In the genomic region with DNA sequence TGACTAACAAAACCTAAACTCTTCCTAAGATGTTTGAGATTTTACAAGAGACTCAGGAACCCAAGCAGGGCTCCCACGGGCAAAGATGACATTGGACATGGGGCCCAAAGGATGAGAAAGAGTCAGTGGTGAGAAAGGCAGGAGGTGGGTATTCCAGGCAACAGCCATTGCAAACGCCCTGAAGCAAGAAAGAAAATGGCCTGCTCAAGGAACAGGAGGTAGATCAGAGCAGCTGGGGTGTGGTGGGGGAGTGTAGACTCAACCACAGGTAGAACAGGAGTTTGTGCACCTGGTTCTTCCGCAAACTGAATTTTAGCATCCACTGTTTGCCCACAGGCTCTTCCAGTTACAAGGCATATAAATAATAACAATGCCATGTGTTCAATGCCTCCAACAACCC, we compare ENCODE assay signal across 19 cellular contexts. TPM values are rescaled to one million over a fixed set of nuclear protein-coding genes. Genes with fewer than 3 reads are reported as not detected.
DNase-seq lines count a peak whose midpoint lies in the region; ATAC-seq and TF ChIP-seq lines count a peak whose summit lies in the region.
"Had no signal": no experiment of that assay in that cellular context is flagged by ENCODE, and none has a peak within 500 bp of the region (broad histone marks: within the 10 kb centered on the region; RNA-seq: fewer than 3 reads in every experiment).

No MANE protein-coding gene starts in this region.

- H3K9ac ChIP-seq in H9 (ENCODE audit: extremely low read depth, insufficient read length, low read length) = no peak overlapping the region
- H3K9ac ChIP-seq: BLaER1 treated with 17β-estradiol and CSF1 and Interleukin-3, amounts not matched to agents 10 nM and 100 nM had no signal

- H3K18ac ChIP-seq in H9 (ENCODE audit: insufficient read length, low read depth, low read length) = no peak overlapping the region

- H2BK20ac ChIP-seq in H9 (ENCODE audit: low read depth, low read length, poor library complexity, severe bottlenecking) = no peak overlapping the region

- no peaks in the 10 kb centered on the region for H3K9me3 Mint-ChIP-seq in H9
- no peaks in the 10 kb centered on the region for H3K9me3 Mint-ChIP-seq in activated T-helper 1 cell treated with anti-CD3 and anti-CD28 coated beads, Interleukin-12 subunit alpha, Interleukin-12 subunit beta, Interleukin-2, Interleukin-4 antibody, amounts not matched to agents 30 ng/mL and 10 ng/mL and 1 ng/mL, durations not matched to agents 14 hours and 24 hours and 36 hours
- H3K9me3 Mint-ChIP-seq: CD8-positive, alpha-beta T cell had no signal

- no peak overlapping the region for H2BK5ac ChIP-seq in H9 (ENCODE audit: insufficient read length, low read length)

- no peak overlapping the region for H2AFZ ChIP-seq in H9 (ENCODE audit: low read length)

- no peaks in the 10 kb centered on the region for H3K36me3 Mint-ChIP-seq in H9 (ENCODE audit: insufficient read depth in 1 of 3, low read depth in 3 of 3)
- no peaks in the 10 kb centered on the region for H3K36me3 Mint-ChIP-seq in activated T-helper 1 cell treated with anti-CD3 and anti-CD28 coated beads, Interleukin-12 subunit alpha, Interleukin-12 subunit beta, Interleukin-2, Interleukin-4 antibody, amounts not matched to agents 30 ng/mL and 10 ng/mL and 1 ng/mL, durations not matched to agents 14 hours and 24 hours and 36 hours (ENCODE audit: low read depth)
- H3K36me3 Mint-ChIP-seq: CD8-positive, alpha-beta T cell had no signal

- TF ChIP-seq CTCF in H9 (conservative IDR thresholded peaks at IDR 0.05) (no peak), lower leg skin (IDR thresholded peaks at IDR 0.05) (no peak), sigmoid colon (IDR thresholded peaks at IDR 0.05) (no peak), esophagus squamous epithelium (IDR thresholded peaks at IDR 0.05) (no peak)

- H3K9me3 ChIP-seq in H9 (ENCODE audit: control insufficient read depth, low read depth, low read length) (no peaks in the 10 kb centered on the region), sigmoid colon (no peaks in the 10 kb centered on the region), esophagus squamous epithelium (no peaks in the 10 kb centered on the region)
- H3K9me3 ChIP-seq: BLaER1 treated with 17β-estradiol and CSF1 and Interleukin-3, amounts not matched to agents 10 nM and 100 nM had no signal

- no peak overlapping the region for H3K23ac ChIP-seq in H9 (ENCODE audit: insufficient read length, low read depth, low read length)

- no peak for ATAC-seq in HG02678 (IDR thresholded peaks at IDR 0.05; ENCODE audit: unreplicated experiment)
- ATAC-seq: CD8-positive, alpha-beta T cell; K562 had no signal

- H3K79me2 ChIP-seq in H9 (ENCODE audit: insufficient read depth, low read length) = no peaks in the 10 kb centered on the region

- H2BK15ac ChIP-seq in H9 (ENCODE audit: low read depth, low read length) = no peak overlapping the region

- no peak overlapping the region for H3T11ph ChIP-seq in H9 (ENCODE audit: low read length)

- H4K91ac ChIP-seq in H9 (ENCODE audit: insufficient read length, low read depth, low read length) = no peak overlapping the region

- TF ChIP-seq POLR2A in lower leg skin (IDR thresholded peaks at IDR 0.05) (no peak), sigmoid colon (IDR thresholded peaks at IDR 0.05) (no peak), esophagus squamous epithelium (IDR thresholded peaks at IDR 0.05) (no peak)

- no peaks in the 10 kb centered on the region for H3K36me3 ChIP-seq in sigmoid colon
- no peaks in the 10 kb centered on the region for H3K36me3 ChIP-seq in esophagus squamous epithelium
- H3K36me3 ChIP-seq: BLaER1 treated with 17β-estradiol and CSF1 and Interleukin-3, amounts not matched to agents 10 nM and 100 nM; Peyer's patch had no signal

- no peak overlapping the region for H4K5ac ChIP-seq in H9 (ENCODE audit: insufficient read length, low read depth, low read length)

- no peak overlapping the region for H3K4me3 Mint-ChIP-seq in H9
- no peak overlapping the region for H3K4me3 Mint-ChIP-seq in activated T-helper 1 cell treated with anti-CD3 and anti-CD28 coated beads, Interleukin-12 subunit alpha, Interleukin-12 subunit beta, Interleukin-2, Interleukin-4 antibody, amounts not matched to agents 30 ng/mL and 10 ng/mL and 1 ng/mL, durations not matched to agents 14 hours and 24 hours and 36 hours
- H3K4me3 Mint-ChIP-seq: CD8-positive, alpha-beta T cell had no signal

- H3K27ac ChIP-seq in H9 (ENCODE audit: insufficient read length, low read depth, low read length) (no peak overlapping the region), sigmoid colon (no peak overlapping the region), esophagus squamous epithelium (no peak overlapping the region)
- H3K27ac ChIP-seq: BLaER1 treated with 17β-estradiol and CSF1 and Interleukin-3, amounts not matched to agents 10 nM and 100 nM; Peyer's patch had no signal

- no peak overlapping the region for H4K8ac ChIP-seq in H9 (replicated peaks; ENCODE audit: insufficient read length, low read depth, low read length)

- no peak for TF ChIP-seq EP300 in sigmoid colon (IDR thresholded peaks at IDR 0.05)

- DNase-seq in H9 (peak; percentile 7), lower leg skin (ENCODE audit: low spot score in 2 of 2) (peak; percentile 10 to 43), sigmoid colon (peak; percentile 9), NCI-H146 treated with DMSO at 0.1 percent for 48 hours (lab: John Stamatoyannopoulos, UW; ENCODE audit: unreplicated experiment) (no peak), esophagus squamous epithelium (lab: John Stamatoyannopoulos, UW) (no peak)
- no peak for DNase-seq in activated T-helper 1 cell treated with anti-CD3 and anti-CD28 coated beads, Interleukin-12 subunit alpha, Interleukin-12 subunit beta, Interleukin-2, Interleukin-4 antibody, amounts not matched to agents 30 ng/mL and 10 ng/mL and 1 ng/mL, durations not matched to agents 14 hours and 24 hours and 36 hours (ENCODE audit: low spot score)
- DNase-seq: Calu3; DMS53; NCI-H1105; NCI-H1694; NCI-H2081 treated with DMSO at 0.1 percent for 48 hours; NCI-H446 treated with DMSO at 0.1 percent for 48 hours; NCI-H748 treated with DMSO at 0.1 percent for 48 hours; NK-92 treated with Interleukin-12 subunit alpha and Interleukin-12 subunit beta, amount 100 ng/mL, for 24 hours had no signal

- no peak overlapping the region for H3K56ac ChIP-seq in H9 (ENCODE audit: insufficient read length, low read depth, low read length)

- H3K4me1 ChIP-seq in H9 (ENCODE audit: insufficient read depth, low read length) (no peaks in the 10 kb centered on the region), sigmoid colon (peaks cover 0 to 21% (median 20%) of the 10 kb centered on the region in 4 donors), esophagus squamous epithelium (peaks cover 13 to 49% (median 20%) of the 10 kb centered on the region in 3 donors)

- H2AK5ac ChIP-seq in H9 (ENCODE audit: insufficient read length, low read length) = no peak overlapping the region

- no peaks in the 10 kb centered on the region for H3K79me1 ChIP-seq in H9 (ENCODE audit: insufficient read depth, low read depth, low read length, poor library complexity, severe bottlenecking)

- peaks cover 4% of the 10 kb centered on the region for H4K20me1 ChIP-seq in H9 (ENCODE audit: control insufficient read depth, insufficient read depth, insufficient read length)

- no peak overlapping the region for H2BK12ac ChIP-seq in H9 (ENCODE audit: insufficient read length, low read depth, low read length)

- no CpG with 5 or more reads among the region's 3 CpGs for WGBS in H9 (ENCODE audit: extremely low coverage, insufficient read length, low lambda C conversion rate)
- 41 to 68% methylated on average over 3 of the region's 3 CpGs for WGBS in lower leg skin, 2 donors
- WGBS in sigmoid colon, 2 donors = 40 to 73% methylated on average over 3 of the region's 3 CpGs
- WGBS in esophagus squamous epithelium, 2 donors = 32 to 38% methylated on average over 3 of the region's 3 CpGs

- no peak overlapping the region for H3K14ac ChIP-seq in H9 (ENCODE audit: insufficient read depth, low read length)

- no peak overlapping the region for H2BK120ac ChIP-seq in H9 (ENCODE audit: low read depth, low read length, poor library complexity, severe bottlenecking)

- intact Hi-C loops in activated T-helper 1 cell treated with anti-CD3 and anti-CD28 coated beads, Interleukin-12 subunit alpha, Interleukin-12 subunit beta, Interleukin-2, Interleukin-4 antibody, amounts not matched to agents 30 ng/mL and 10 ng/mL and 1 ng/mL, durations not matched to agents 14 hours and 24 hours and 36 hours (cut with micrococcal nuclease) = no loop called here
- intact Hi-C loops in lower leg skin (cut with DNase I; ENCODE audit: low total_unique reads) = no loop called here
- intact Hi-C loops in sigmoid colon (cut with DNase I) = no loop called here
- intact Hi-C loops in esophagus squamous epithelium (cut with DNase I) = no loop called here

- H3K27me3 Mint-ChIP-seq in H9 (ENCODE audit: low read depth) = peaks cover 66% of the 10 kb centered on the region
- H3K27me3 Mint-ChIP-seq in activated T-helper 1 cell treated with anti-CD3 and anti-CD28 coated beads, Interleukin-12 subunit alpha, Interleukin-12 subunit beta, Interleukin-2, Interleukin-4 antibody, amounts not matched to agents 30 ng/mL and 10 ng/mL and 1 ng/mL, durations not matched to agents 14 hours and 24 hours and 36 hours (ENCODE audit: insufficient read depth) = peaks cover 47% of the 10 kb centered on the region

- H3K4ac ChIP-seq in H9 (ENCODE audit: low read depth, low read length) = no peak overlapping the region

- H3K27me3 ChIP-seq in H9 (ENCODE audit: insufficient read depth, low read length) (peaks cover 15% of the 10 kb centered on the region; the same call in 1 of the 2 replicates), sigmoid colon (peaks cover 7 to 69% (median 51%) of the 10 kb centered on the region in 3 donors), esophagus squamous epithelium (peaks cover 0 to 73% (median 5%) of the 10 kb centered on the region in 4 donors)

- no peak overlapping the region for H3K4me2 ChIP-seq in H9 (ENCODE audit: insufficient read depth, insufficient read length, low read length)
- H3K4me2 ChIP-seq: BLaER1 treated with 17β-estradiol and CSF1 and Interleukin-3, amounts not matched to agents 10 nM and 100 nM had no signal

- H3K4me3 ChIP-seq in lower leg skin (ENCODE audit: low read depth, poor library complexity, severe bottlenecking) (no peak overlapping the region), sigmoid colon (no peak overlapping the region), esophagus squamous epithelium (no peak overlapping the region)
- H3K4me3 ChIP-seq: BLaER1 treated with 17β-estradiol and CSF1 and Interleukin-3, amounts not matched to agents 10 nM and 100 nM; K562; Peyer's patch had no signal

- H3K27ac Mint-ChIP-seq in H9 = no peak overlapping the region
- H3K27ac Mint-ChIP-seq in activated T-helper 1 cell treated with anti-CD3 and anti-CD28 coated beads, Interleukin-12 subunit alpha, Interleukin-12 subunit beta, Interleukin-2, Interleukin-4 antibody, amounts not matched to agents 30 ng/mL and 10 ng/mL and 1 ng/mL, durations not matched to agents 14 hours and 24 hours and 36 hours = peak overlapping the region; percentile 30
- H3K27ac Mint-ChIP-seq: CD8-positive, alpha-beta T cell had no signal

- peaks cover 15 to 19% of the 10 kb centered on the region in 2 experiments for H3K4me1 Mint-ChIP-seq in H9
- no peaks in the 10 kb centered on the region for H3K4me1 Mint-ChIP-seq in activated T-helper 1 cell treated with anti-CD3 and anti-CD28 coated beads, Interleukin-12 subunit alpha, Interleukin-12 subunit beta, Interleukin-2, Interleukin-4 antibody, amounts not matched to agents 30 ng/mL and 10 ng/mL and 1 ng/mL, durations not matched to agents 14 hours and 24 hours and 36 hours (ENCODE audit: low read depth)

- no peaks in the 10 kb centered on the region for H3K23me2 ChIP-seq in H9 (ENCODE audit: insufficient read length, low read depth, low read length, poor library complexity, severe bottlenecking)

RNA-seq across cellular contexts. Expression of a gene that starts 3.3 kb away (rescaled TPM):
- total RNA-seq in H9 (2021) (8.1 and 8.6 TPM in 2 replicates), lower leg skin (10 to 100 TPM; 50.7 to 81.3 (median 62.0) TPM), sigmoid colon (1 to 10 TPM in 3 of 4 donors, under 1 TPM in 1; 0.49 to 2.8 (median 1.3) TPM), esophagus squamous epithelium (10 to 100 TPM; 26.9 to 76.3 (median 53.7) TPM)
- not detected in 2 replicates for total RNA-seq in activated T-helper 1 cell treated with anti-CD3 and anti-CD28 coated beads, Interleukin-12 subunit alpha, Interleukin-12 subunit beta, Interleukin-2, Interleukin-4 antibody, amounts not matched to agents 30 ng/mL and 10 ng/mL and 1 ng/mL, durations not matched to agents 14 hours and 24 hours and 36 hours
- polyA plus RNA-seq in sigmoid colon = 1 to 10 TPM in 1 of 3 donors, not detected in 2; 1.1 TPM
- total RNA-seq: CD8-positive, alpha-beta T cell had no signal

Comparison
In these comparisons a context has a peak if more than half of its experiments do, and no peak if none do; other contexts are left out.
1. DNase-seq: peak in H9 (single experiment), lower leg skin (2 of 2) and sigmoid colon (single experiment); none in activated T-helper 1 cell treated with anti-CD3 and anti-CD28 coated beads, Interleukin-12 subunit alpha, Interleukin-12 subunit beta, Interleukin-2, Interleukin-4 antibody, amounts not matched to agents 30 ng/mL and 10 ng/mL and 1 ng/mL, durations not matched to agents 14 hours and 24 hours and 36 hours (single experiment), NCI-H146 treated with DMSO at 0.1 percent for 48 hours (single experiment) and esophagus squamous epithelium (single experiment).